ENCODE assay signal across 27 cellular contexts in genomic region chr21:36629061-36629460, GRCh38.
"Had no signal": no experiment of that assay in that cellular context is flagged by ENCODE, and none has a peak within 500 bp of the region (broad histone marks: within the 10 kb centered on the region; RNA-seq: fewer than 3 reads in every experiment).

No MANE protein-coding gene starts in this region.

- DNase-seq: activated CD4-positive, alpha-beta T cell treated with anti-CD3 and anti-CD28 coated beads, Interleukin-2, amount 10 ng/mL, durations not matched to agents 24 days and 14 days; activated CD4-positive, alpha-beta T cell treated with anti-CD3 and anti-CD28 coated beads, Interleukin-2, amount 50 U/mL, for 4 hours; activated CD8-positive, alpha-beta T cell treated with anti-CD3 and anti-CD28 coated beads for 36 hours; activated effector memory CD4-positive, alpha-beta T cell treated with anti-CD3 and anti-CD28 coated beads, Interleukin-2, amount 50 U/mL, for 16 hours; activated naive CD4-positive, alpha-beta T cell; activated naive CD4-positive, alpha-beta T cell treated with anti-CD3 and anti-CD28 coated beads, Interleukin-2, amount 50 U/mL, for 16 hours; activated naive CD8-positive, alpha-beta T cell treated with anti-CD3 and anti-CD28 coated beads for 36 hours; activated T-cell treated with anti-CD3 and anti-CD28 coated beads, Interleukin-2, amount 50 U/mL, for 1 hour; activated T-cell treated with anti-CD3 and anti-CD28 coated beads, Interleukin-2, amount 50 U/mL, for 72 hours; amygdala; Kasumi-1; KG1; NCI-H1092 treated with DMSO at 0.1 percent for 48 hours; NCI-H1417; NCI-H146; NCI-H187 treated with DMSO at 0.1 percent for 48 hours; NCI-H2081; NCI-H2171 treated with DMSO at 0.1 percent for 48 hours; NCI-H2227 treated with DMSO at 0.1 percent for 48 hours; NCI-H446; NCI-H510A treated with DMSO at 0.1 percent for 48 hours; SHP77 treated with DMSO at 0.1 percent for 48 hours; T1000 had no signal

- H3K27ac ChIP-seq: ascending aorta, cardiac muscle cell had no signal

- H3K27me3 ChIP-seq: ascending aorta had no signal

- H3K4me1 ChIP-seq: ascending aorta had no signal

- H3K4me3 ChIP-seq: ascending aorta, cardiac muscle cell had no signal

- ATAC-seq: activated CD8-positive, alpha-beta T cell treated with anti-CD3 and anti-CD28 coated beads for 36 hours; activated T-cell treated with anti-CD3 and anti-CD28 coated beads, Interleukin-2, amount 50 U/mL, for 72 hours; activated T-helper 17 cell treated with anti-CD3 and anti-CD28 coated beads, Interleukin-2, amount 50 U/mL, for 72 hours; Panc1 had no signal

- H3K36me3 ChIP-seq: ascending aorta, cardiac muscle cell had no signal

- H3K9me3 ChIP-seq: ascending aorta had no signal
